In the genomic region with DNA sequence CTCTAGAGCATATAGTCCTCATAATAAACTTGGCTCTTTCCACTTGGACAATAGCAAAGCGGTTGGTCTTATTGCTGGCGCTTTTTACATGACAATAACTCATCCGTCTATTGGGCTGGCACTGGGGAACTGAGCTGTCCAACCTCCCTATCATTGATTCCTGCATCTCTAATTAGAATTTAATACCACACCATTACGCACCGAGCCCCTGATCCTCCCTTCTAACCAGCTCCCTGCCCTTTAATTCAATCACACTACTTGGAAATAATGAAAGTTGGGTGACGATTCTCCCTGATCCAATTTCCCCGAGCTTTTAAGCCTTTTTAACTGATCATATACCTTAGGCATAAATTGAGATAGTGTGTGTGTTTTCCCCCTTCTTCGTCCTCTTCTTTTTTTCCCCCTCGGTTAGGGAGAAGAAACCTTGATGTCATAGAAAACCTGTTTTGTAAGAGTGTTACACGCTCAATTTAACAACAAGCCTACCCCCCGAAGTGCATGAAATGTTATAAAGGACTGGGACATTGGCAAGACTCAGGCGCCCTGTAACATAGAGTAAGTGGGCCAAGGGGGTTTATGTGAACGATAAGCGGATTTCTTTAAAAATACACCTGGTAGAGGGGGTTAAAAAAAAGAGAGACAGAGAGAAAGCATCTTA, we compare ENCODE assay signal across 1 cellular context.
TF ChIP-seq lines count a peak whose summit lies in the region.

No MANE protein-coding gene starts in this region.

TF ChIP-seq in WTC11, 78 proteins besides CTCF, POLR2A, EP300 and RAD21 (continued from another document):
- TF ChIP-seq SMAD3 (CRISPR knock-in tag; IDR thresholded peaks at IDR 0.05; ENCODE audit: borderline replicate concordance) (no peak), JUN (CRISPR knock-in tag; IDR thresholded peaks at IDR 0.05) (no peak), USF1 (CRISPR knock-in tag; IDR thresholded peaks at IDR 0.05) (no peak), ATF1 (CRISPR knock-in tag; IDR thresholded peaks at IDR 0.05) (no peak), NFATC4 (CRISPR knock-in tag; IDR thresholded peaks at IDR 0.05) (no peak)
